ENCODE assay signal across 37 cellular contexts in the genomic region with DNA sequence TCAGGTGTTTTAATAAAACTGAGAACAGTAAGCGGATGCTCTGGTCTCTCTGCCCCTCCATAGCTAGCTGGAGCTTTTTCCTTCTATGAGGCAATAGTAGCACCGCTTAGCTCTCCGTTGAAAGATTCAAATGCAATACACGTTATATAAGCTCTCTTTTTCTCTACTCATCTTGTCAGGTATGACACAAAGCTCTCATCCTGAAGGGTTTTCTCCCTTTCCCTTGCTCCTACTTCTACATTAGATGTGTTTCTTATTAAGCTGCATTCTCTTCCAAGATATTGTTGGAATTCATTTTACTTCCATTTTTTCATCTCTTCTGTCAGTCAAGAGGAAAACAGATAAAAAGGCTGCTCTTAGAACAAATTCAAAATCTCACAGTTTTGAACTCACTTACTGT.
"Had no signal": no experiment of that assay in that cellular context is flagged by ENCODE, and none has a peak within 500 bp of the region (broad histone marks: within the 10 kb centered on the region; RNA-seq: fewer than 3 reads in every experiment).

No MANE protein-coding gene starts in this region.

- H3K9me3 ChIP-seq: adrenal gland, ascending aorta, body of pancreas, breast epithelium had no signal

- H3K4me1 Mint-ChIP-seq: activated naive CD4-positive, alpha-beta T cell treated with anti-CD3 and anti-CD28 coated beads, Interleukin-2, amount 10 ng/mL, durations not matched to agents 7 days and 5 days; activated naive CD4-positive, alpha-beta T cell treated with anti-CD3 and anti-CD28 coated beads, Interleukin-2, amount 50 U/mL, for 24 hours; activated naive CD8-positive, alpha-beta T cell treated with anti-CD3 and anti-CD28 coated beads for 36 hours; activated naive CD8-positive, alpha-beta T cell treated with anti-CD3 and anti-CD28 coated beads, Interleukin-2, amount 10 ng/mL, durations not matched to agents 7 days and 5 days; activated naive CD8-positive, alpha-beta T cell treated with anti-CD3 and anti-CD28 coated beads, Interleukin-2, amount 50 U/mL, for 24 hours; activated T-helper 17 cell treated with anti-CD3 and anti-CD28 coated beads, Interleukin-2, amount 50 U/mL, for 72 hours; brain; central memory CD8-positive, alpha-beta T cell had no signal

- ATAC-seq: activated naive CD4-positive, alpha-beta T cell treated with anti-CD3 and anti-CD28 coated beads, Interleukin-2, amount 50 U/mL, for 72 hours; activated naive CD8-positive, alpha-beta T cell treated with anti-CD3 and anti-CD28 coated beads, Interleukin-2, amount 50 U/mL, for 24 hours; activated T-cell treated with anti-CD3 and anti-CD28 coated beads, Interleukin-2, amount 50 U/mL, for 4 hours; activated T-cell treated with anti-CD3 and anti-CD28 coated beads, Interleukin-2, amount 50 U/mL, for 72 hours; activated T-helper 17 cell treated with anti-CD3 and anti-CD28 coated beads, Interleukin-2, amount 50 U/mL, for 72 hours; body of pancreas had no signal

- H3K27ac ChIP-seq: adrenal gland, ascending aorta, body of pancreas, brain microvascular endothelial cell, breast epithelium, cardiac muscle cell had no signal

- H3K27ac Mint-ChIP-seq: activated naive CD4-positive, alpha-beta T cell treated with anti-CD3 and anti-CD28 coated beads for 36 hours; activated naive CD4-positive, alpha-beta T cell treated with anti-CD3 and anti-CD28 coated beads, Interleukin-2, amount 10 ng/mL, durations not matched to agents 7 days and 5 days; activated naive CD4-positive, alpha-beta T cell treated with anti-CD3 and anti-CD28 coated beads, Interleukin-2, amount 50 U/mL, for 24 hours; activated naive CD4-positive, alpha-beta T cell treated with anti-CD3 and anti-CD28 coated beads, Interleukin-2, amount 50 U/mL, for 72 hours; activated naive CD8-positive, alpha-beta T cell; activated naive CD8-positive, alpha-beta T cell treated with anti-CD3 and anti-CD28 coated beads for 36 hours; activated naive CD8-positive, alpha-beta T cell treated with anti-CD3 and anti-CD28 coated beads, Interleukin-2, amount 10 ng/mL, durations not matched to agents 7 days and 5 days; activated naive CD8-positive, alpha-beta T cell treated with anti-CD3 and anti-CD28 coated beads, Interleukin-2, amount 50 U/mL, for 24 hours; activated T-cell treated with anti-CD3 and anti-CD28 coated beads, Interleukin-2, amount 50 U/mL, for 24 hours; activated T-cell treated with anti-CD3 and anti-CD28 coated beads, Interleukin-2, amount 50 U/mL, for 72 hours; activated T-helper 1 cell treated with anti-CD3 and anti-CD28 coated beads, Interleukin-12 subunit alpha, Interleukin-12 subunit beta, Interleukin-2, Interleukin-4 antibody, amounts not matched to agents 30 ng/mL and 10 ng/mL and 1 ng/mL, durations not matched to agents 14 hours and 24 hours and 36 hours; activated T-helper 17 cell treated with anti-CD3 and anti-CD28 coated beads, Interleukin-2, amount 50 U/mL, for 72 hours; activated T-helper 2 cell treated with anti-CD3 and anti-CD28 coated beads, Interferon-gamma antibody, Interleukin-2, Interleukin-4, amounts not matched to agents 10 μg/mL and 5 μg/mL and 100 μg/mL, durations not matched to agents 14 hours and 24 hours and 36 hours; brain had no signal

- H3K36me3 Mint-ChIP-seq: activated naive CD4-positive, alpha-beta T cell treated with anti-CD3 and anti-CD28 coated beads, Interleukin-2, amount 10 ng/mL, durations not matched to agents 7 days and 5 days; activated naive CD4-positive, alpha-beta T cell treated with anti-CD3 and anti-CD28 coated beads, Interleukin-2, amount 50 U/mL, for 24 hours; activated naive CD4-positive, alpha-beta T cell treated with anti-CD3 and anti-CD28 coated beads, Interleukin-2, amount 50 U/mL, for 72 hours; activated naive CD8-positive, alpha-beta T cell; activated naive CD8-positive, alpha-beta T cell treated with anti-CD3 and anti-CD28 coated beads for 36 hours; activated naive CD8-positive, alpha-beta T cell treated with anti-CD3 and anti-CD28 coated beads, Interleukin-2, amount 10 ng/mL, durations not matched to agents 7 days and 5 days; brain had no signal

- H3K27me3 Mint-ChIP-seq: activated naive CD4-positive, alpha-beta T cell treated with anti-CD3 and anti-CD28 coated beads, Interleukin-2, amount 10 ng/mL, durations not matched to agents 7 days and 5 days; activated naive CD4-positive, alpha-beta T cell treated with anti-CD3 and anti-CD28 coated beads, Interleukin-2, amount 50 U/mL, for 24 hours; activated naive CD8-positive, alpha-beta T cell; activated naive CD8-positive, alpha-beta T cell treated with anti-CD3 and anti-CD28 coated beads for 36 hours; activated naive CD8-positive, alpha-beta T cell treated with anti-CD3 and anti-CD28 coated beads, Interleukin-2, amount 10 ng/mL, durations not matched to agents 7 days and 5 days; activated naive CD8-positive, alpha-beta T cell treated with anti-CD3 and anti-CD28 coated beads, Interleukin-2, amount 50 U/mL, for 24 hours; activated T-cell treated with anti-CD3 and anti-CD28 coated beads, Interleukin-2, amount 50 U/mL, for 24 hours; activated T-helper 17 cell treated with anti-CD3 and anti-CD28 coated beads, Interleukin-2, amount 50 U/mL, for 72 hours; brain; central memory CD8-positive, alpha-beta T cell had no signal

- DNase-seq: activated effector memory CD4-positive, alpha-beta T cell treated with anti-CD3 and anti-CD28 coated beads, Interleukin-2, amount 50 U/mL, for 16 hours; activated effector memory CD4-positive, alpha-beta T cell treated with Interleukin-2 at 50 U/mL for 16 hours; activated gamma-delta T cell; activated gamma-delta T cell treated with Interleukin-2 at 50 U/mL for 16 hours; activated naive CD4-positive, alpha-beta T cell; activated naive CD4-positive, alpha-beta T cell treated with anti-CD3 and anti-CD28 coated beads for 36 hours; activated naive CD4-positive, alpha-beta T cell treated with anti-CD3 and anti-CD28 coated beads, Interleukin-2, amount 10 ng/mL, durations not matched to agents 7 days and 5 days; activated naive CD4-positive, alpha-beta T cell treated with anti-CD3 and anti-CD28 coated beads, Interleukin-2, amount 50 U/mL, for 16 hours; activated naive CD4-positive, alpha-beta T cell treated with Interleukin-2 at 50 U/mL for 16 hours; activated naive CD8-positive, alpha-beta T cell treated with anti-CD3 and anti-CD28 coated beads for 36 hours; activated naive CD8-positive, alpha-beta T cell treated with anti-CD3 and anti-CD28 coated beads, Interleukin-2, amount 10 ng/mL, durations not matched to agents 7 days and 5 days; activated naive CD8-positive, alpha-beta T cell treated with anti-CD3 and anti-CD28 coated beads, Interleukin-2, amount 50 U/mL, for 24 hours; activated T-cell treated with anti-CD3 and anti-CD28 coated beads, Interleukin-2, amount 50 U/mL, for 24 hours; activated T-cell treated with anti-CD3 and anti-CD28 coated beads, Interleukin-2, amount 50 U/mL, for 4 hours; activated T-cell treated with anti-CD3 and anti-CD28 coated beads, Interleukin-2, amount 50 U/mL, for 48 hours; activated T-cell treated with anti-CD3 and anti-CD28 coated beads, Interleukin-2, amount 50 U/mL, for 72 hours; adrenal gland; amniotic stem cell; amygdala; anterior cingulate cortex; aorta; body of pancreas; brain microvascular endothelial cell; caudate nucleus; central memory CD4-positive, alpha-beta T cell; cerebellar nuclear complex had no signal

- H3K36me3 ChIP-seq: adrenal gland, ascending aorta, brain microvascular endothelial cell, breast epithelium, cardiac muscle cell had no signal

- H3K4me3 Mint-ChIP-seq: activated naive CD4-positive, alpha-beta T cell treated with anti-CD3 and anti-CD28 coated beads for 36 hours; activated naive CD4-positive, alpha-beta T cell treated with anti-CD3 and anti-CD28 coated beads, Interleukin-2, amount 10 ng/mL, durations not matched to agents 7 days and 5 days; activated naive CD4-positive, alpha-beta T cell treated with anti-CD3 and anti-CD28 coated beads, Interleukin-2, amount 50 U/mL, for 24 hours; activated naive CD8-positive, alpha-beta T cell; activated naive CD8-positive, alpha-beta T cell treated with anti-CD3 and anti-CD28 coated beads for 36 hours; activated naive CD8-positive, alpha-beta T cell treated with anti-CD3 and anti-CD28 coated beads, Interleukin-2, amount 10 ng/mL, durations not matched to agents 7 days and 5 days; activated naive CD8-positive, alpha-beta T cell treated with anti-CD3 and anti-CD28 coated beads, Interleukin-2, amount 50 U/mL, for 24 hours; activated T-cell treated with anti-CD3 and anti-CD28 coated beads, Interleukin-2, amount 50 U/mL, for 24 hours; activated T-cell treated with anti-CD3 and anti-CD28 coated beads, Interleukin-2, amount 50 U/mL, for 4 hours; activated T-cell treated with anti-CD3 and anti-CD28 coated beads, Interleukin-2, amount 50 U/mL, for 72 hours; activated T-helper 1 cell treated with anti-CD3 and anti-CD28 coated beads, Interleukin-12 subunit alpha, Interleukin-12 subunit beta, Interleukin-2, Interleukin-4 antibody, amounts not matched to agents 30 ng/mL and 10 ng/mL and 1 ng/mL, durations not matched to agents 14 hours and 24 hours and 36 hours; activated T-helper 17 cell treated with anti-CD3 and anti-CD28 coated beads, Interleukin-2, amount 50 U/mL, for 72 hours; brain; central memory CD8-positive, alpha-beta T cell had no signal

- H3K27me3 ChIP-seq: adrenal gland, ascending aorta, body of pancreas, brain microvascular endothelial cell, breast epithelium, cardiac muscle cell had no signal

- H3K9me3 Mint-ChIP-seq: activated naive CD8-positive, alpha-beta T cell treated with anti-CD3 and anti-CD28 coated beads, Interleukin-2, amount 10 ng/mL, durations not matched to agents 7 days and 5 days had no signal

- H3K4me1 ChIP-seq: adrenal gland, ascending aorta, body of pancreas, breast epithelium had no signal

- H3K4me3 ChIP-seq: adrenal gland, ascending aorta, body of pancreas, breast epithelium, cardiac muscle cell had no signal
